Comparison of ENCODE assay signal across 27 cellular contexts in the genomic region with DNA sequence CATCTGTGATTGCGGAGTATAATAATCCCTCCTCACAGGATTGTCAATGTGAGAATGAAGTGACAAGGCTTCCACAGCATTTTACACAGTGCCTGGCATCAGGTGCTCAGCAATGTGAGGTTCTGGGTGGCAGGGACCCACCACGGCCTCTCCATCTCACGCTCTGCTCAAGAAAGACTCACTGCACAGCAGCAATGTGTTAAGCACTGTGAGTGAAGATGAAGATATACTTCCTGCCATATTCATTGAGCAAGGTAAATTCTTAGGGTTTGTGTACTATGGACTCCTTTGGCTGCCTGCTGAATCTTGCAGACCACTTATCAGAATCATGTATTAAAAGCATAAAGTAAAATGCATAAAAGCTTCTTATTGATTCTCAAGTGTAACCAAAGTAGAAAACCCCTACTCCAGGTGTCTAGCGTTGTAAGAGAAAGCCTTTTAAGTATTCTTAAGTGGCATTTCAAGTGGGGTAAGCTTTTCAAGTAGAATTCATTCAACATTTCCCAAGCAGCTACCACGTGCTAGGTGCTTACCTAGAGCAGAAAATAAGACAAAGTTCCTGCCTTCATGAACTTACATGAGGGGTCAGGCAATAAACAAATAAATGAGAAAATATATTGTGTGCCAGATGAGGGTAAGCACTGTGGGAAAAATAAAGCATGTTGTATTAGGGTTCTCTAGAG. TPM values are rescaled to one million over a fixed set of nuclear protein-coding genes. Genes with fewer than 3 reads are reported as not detected.
"Had no signal": no experiment of that assay in that cellular context is flagged by ENCODE, and none has a peak within 500 bp of the region (broad histone marks: within the 10 kb centered on the region; RNA-seq: fewer than 3 reads in every experiment).

No MANE protein-coding gene starts in this region.

- FAIRE-seq: colon, kidney had no signal

- H3K9me3 ChIP-seq: neutrophil, right atrium auricular region, sigmoid colon, stomach, thoracic aorta had no signal

- H3K27me3 ChIP-seq: hepatocyte, neutrophil, right atrium auricular region, sigmoid colon, stomach had no signal

- H3K4me1 ChIP-seq: sigmoid colon, stomach had no signal

- ATAC-seq: left cardiac atrium; left ventricle myocardium superior; naive thymus-derived CD8-positive, alpha-beta T cell had no signal

- H3K27ac ChIP-seq: hepatocyte, neutrophil, right atrium auricular region, sigmoid colon, skin epidermis, stomach, thoracic aorta had no signal

- DNase-seq: effector CD8-positive, alpha-beta T cell; foreskin melanocyte; head of caudate nucleus; kidney; left cardiac atrium; left ventricle myocardium superior; mammary epithelial cell; naive thymus-derived CD8-positive, alpha-beta T cell; sigmoid colon; stimulated activated CD4-positive, alpha-beta T cell treated with anti-CD3 and anti-CD28 coated beads, Interleukin-2, amount 100 ng/mL, for 24 hours; stimulated activated naive CD4-positive, alpha-beta T cell; stomach; substantia nigra; trophoblast cell had no signal

- H3K4me3 ChIP-seq: hepatocyte, right atrium auricular region, sigmoid colon, skin epidermis, stomach, thoracic aorta had no signal

- H3K36me3 ChIP-seq: neutrophil, right atrium auricular region, sigmoid colon, stomach, thoracic aorta had no signal

- H3K79me2 ChIP-seq: hepatocyte had no signal

- H2AFZ ChIP-seq: hepatocyte had no signal

- H3K4me2 ChIP-seq: hepatocyte had no signal

RNA-seq across cellular contexts. Expression of a gene that starts 17.0 kb away (rescaled TPM):
- total RNA-seq: dermis microvascular lymphatic vessel endothelial cell; left cardiac atrium; left ventricle myocardium superior; mononuclear cell; naive thymus-derived CD8-positive, alpha-beta T cell; osteocyte; posterior vena cava; right atrium auricular region; thoracic aorta had no signal
- polyA plus RNA-seq: naive thymus-derived CD8-positive, alpha-beta T cell; neural cell; stomach had no signal

RNA-seq across cellular contexts. Expression of a gene that starts 29.5 kb away (rescaled TPM):
- total RNA-seq: dermis microvascular lymphatic vessel endothelial cell; hepatocyte; kidney; left cardiac atrium; left ventricle myocardium superior; mammary epithelial cell; mesenteric fat pad; mononuclear cell; naive thymus-derived CD8-positive, alpha-beta T cell; osteocyte; posterior vena cava; right atrium auricular region; sigmoid colon; thoracic aorta had no signal
- polyA plus RNA-seq: esophagus; hepatocyte; mammary epithelial cell; naive thymus-derived CD8-positive, alpha-beta T cell; neural cell; sigmoid colon; stomach had no signal

RNA-seq across cellular contexts. Expression of a gene that starts 41.0 kb away (rescaled TPM):
- total RNA-seq: osteocyte had no signal
- polyA plus RNA-seq: hepatocyte; naive thymus-derived CD8-positive, alpha-beta T cell had no signal
